8 cellular contexts compared by ENCODE assay signal in genomic region chr11:43579171-43579918, GRCh38.
A peak's percentile ranks its signal among the peaks of the same experiment; 100 is the strongest.
DNase-seq lines count a peak whose midpoint lies in the region; ATAC-seq, FAIRE-seq and TF ChIP-seq lines count a peak whose summit lies in the region.

No MANE protein-coding gene starts in this region.

- peaks cover 60 to 67% of the 10 kb centered on the region in 2 donors for H3K27me3 Mint-ChIP-seq in CD4-positive, alpha-beta memory T cell

- in situ Hi-C loops in GM12878 (cut with MboI), result no loop called here

- no peaks in the 10 kb centered on the region for H3F3A ChIP-seq in OCI-LY1 (ENCODE audit: insufficient read depth, low read length)

- H3K4me3 ChIP-seq in CD4-positive, alpha-beta memory T cell (ENCODE audit: low read length in 2 of 2), result peak overlapping the region in 1 of 2 donors; percentile 32
- H3K4me3 ChIP-seq in OCI-LY1 (ENCODE audit: low read depth, low read length, poor library complexity, severe bottlenecking) (peak overlapping the region; percentile 70), GM12878 (peak overlapping the region; percentile 58; the same call in 1 of the 2 replicates), keratinocyte (ENCODE audit: control insufficient read depth in 2 of 3, extremely low read depth in 1 of 3, insufficient read depth in 2 of 3, low read depth in 1 of 3, low read length in 3 of 3) (peak overlapping the region; percentile 44 to 71 (median 60))

- TF ChIP-seq RAD21 in GM12878 (IDR thresholded peaks at IDR 0.05; ENCODE audit: insufficient read depth, low read depth, low read length), result 0 out of 2 replicates have a peak, but pooled peaks have one; percentile 20

- peak overlapping the region; percentile 74 to 89 (median 78) for H3K4me3 Mint-ChIP-seq in CD4-positive, alpha-beta memory T cell

- dilution Hi-C loops in keratinocyte (cut with MboI; ENCODE audit: extremely low pct_ligation_motif_present, low sequenced_read_pairs), result no loop called here

- peak; percentile 73 for ATAC-seq in GM12878

- intact Hi-C loops in CD4-positive, alpha-beta memory T cell (cut with micrococcal nuclease), result no loop called here
- intact Hi-C loops in GM12878 (cut with micrococcal nuclease; ENCODE audit: unreplicated experiment), result loop anchor here (5.0 to 10.0 kb wide), 2 partner anchors 273 to 365 kb away; partner anchors contain the start of gene C11orf96

- H2AFZ ChIP-seq in OCI-LY1 (ENCODE audit: low read length) (no peak overlapping the region), GM12878 (ENCODE audit: control insufficient read depth, low read depth, low read length) (no peak overlapping the region), keratinocyte (ENCODE audit: control insufficient read depth, low read length) (peak overlapping the region; percentile 30)

- no peaks in the 10 kb centered on the region for H3K9me2 ChIP-seq in OCI-LY1 (ENCODE audit: low read depth, low read length)

- H3K9ac ChIP-seq in OCI-LY1 (ENCODE audit: low read length), result peak overlapping the region; percentile 43; the same call in 1 of the 2 replicates
- no peak overlapping the region for H3K9ac ChIP-seq in GM12878 (ENCODE audit: control insufficient read depth, insufficient read depth, low read length)
- peak overlapping the region; percentile 33 for H3K9ac ChIP-seq in keratinocyte (ENCODE audit: control insufficient read depth, extremely low read depth, insufficient read depth, low read length)

- H4K20me1 ChIP-seq in OCI-LY1 (ENCODE audit: insufficient read depth, low read length) (no peaks in the 10 kb centered on the region), GM12878 (ENCODE audit: control insufficient read depth, insufficient read depth) (no peaks in the 10 kb centered on the region), keratinocyte (ENCODE audit: control insufficient read depth, extremely low read depth, insufficient read depth, low read length) (no peaks in the 10 kb centered on the region)

- peaks cover 15% of the 10 kb centered on the region for H3K4me1 ChIP-seq in CD4-positive, alpha-beta memory T cell (ENCODE audit: insufficient read depth, low read length)
- H3K4me1 ChIP-seq in OCI-LY1 (ENCODE audit: insufficient read depth, low read length, severe bottlenecking) (peaks cover 6% of the 10 kb centered on the region), GM12878 (ENCODE audit: control insufficient read depth, insufficient read depth, low read length) (no peaks in the 10 kb centered on the region), keratinocyte (ENCODE audit: control insufficient read depth, extremely low read depth, insufficient read depth, low read length) (peaks cover 7% of the 10 kb centered on the region)

- H3K27ac Mint-ChIP-seq in CD4-positive, alpha-beta memory T cell, result no peak overlapping the region

- H3K36me3 Mint-ChIP-seq in CD4-positive, alpha-beta memory T cell, result no peaks in the 10 kb centered on the region

- no peaks in the 10 kb centered on the region for H3K9me3 ChIP-seq in CD4-positive, alpha-beta memory T cell (ENCODE audit: control insufficient read depth in 1 of 2, low read length in 2 of 2)
- no peaks in the 10 kb centered on the region for H3K9me3 ChIP-seq in OCI-LY1 (ENCODE audit: low read length)
- H3K9me3 ChIP-seq in GM12878 (replicated peaks; ENCODE audit: control insufficient read depth, insufficient read depth, low read length), result no peaks in the 10 kb centered on the region; the same call in 2 of the 3 replicates
- no peaks in the 10 kb centered on the region for H3K9me3 ChIP-seq in keratinocyte (ENCODE audit: control insufficient read depth, low read depth, low read length)

- H3K9me3 Mint-ChIP-seq in CD4-positive, alpha-beta memory T cell, result peaks cover 0 to 9% (median 4%) of the 10 kb centered on the region in 8 donors

- FAIRE-seq in GM12878 (lab: Jason Lieb, UNC) (no peak), keratinocyte (lab: Jason Lieb, UNC) (no peak)

- H3K4me1 Mint-ChIP-seq in CD4-positive, alpha-beta memory T cell, result peaks cover 26 to 61% (median 41%) of the 10 kb centered on the region in 4 donors

- CTCF ChIA-PET in CD4-positive, alpha-beta memory T cell (lab: Charles Lee; ENCODE audit: partially characterized antibody), result no interaction called here
- CTCF ChIA-PET in GM12878 (lab: Yijun Ruan, JAX), result no interaction called here

- no peak overlapping the region for H3K27ac ChIP-seq in CD4-positive, alpha-beta memory T cell (ENCODE audit: low read depth, low read length)
- H3K27ac ChIP-seq in OCI-LY1 (ENCODE audit: low read depth, low read length, poor library complexity, severe bottlenecking) (no peak overlapping the region), GM12878 (ENCODE audit: control insufficient read depth, insufficient read depth) (no peak overlapping the region), keratinocyte (ENCODE audit: control insufficient read depth, insufficient read depth, low read length) (no peak overlapping the region)

- POLR2A ChIA-PET in CD4-positive, alpha-beta memory T cell (lab: Charles Lee; ENCODE audit: partially characterized antibody), result no interaction called here
- POLR2A ChIA-PET in GM12878 (lab: Charles Lee), result no interaction called here

- RAD21 ChIA-PET in GM12878 (lab: Charles Lee; ENCODE audit: unreplicated experiment), result no interaction called here

- 1% methylated on average over 66 of the region's 83 CpGs for WGBS in GM12878 (ENCODE audit: insufficient coverage, insufficient replicate concordance, low lambda C conversion rate, missing lambda C conversion rate)

- TF ChIP-seq CTCF in OCI-LY1 (IDR thresholded peaks at IDR 0.05; ENCODE audit: low read length) (peak; percentile 27; the same call in 1 of the 2 replicates), GM12878 (IDR thresholded peaks at IDR 0.05 in 2 of 3, conservative IDR thresholded peaks at IDR 0.05 in 1 of 3; ENCODE audit: control insufficient read depth in 2 of 3, extremely low read depth in 1 of 3, insufficient read depth in 1 of 3, low read depth in 3 of 3, low read length in 3 of 3) (peak in 2 of 3 experiments; percentile 21 to 27; a peak in 3 of 6 replicates), keratinocyte (optimal IDR thresholded peaks at IDR 0.05 in 1 of 3, IDR thresholded peaks at IDR 0.05 in 1 of 3, conservative IDR thresholded peaks at IDR 0.05 in 1 of 3; ENCODE audit: extremely low read depth in 1 of 3, insufficient read depth in 2 of 3, low read length in 3 of 3) (peak; percentile 21 to 59 (median 50))

- DNase-seq in CD4-positive, alpha-beta memory T cell, result peak in 1 of 5 donors; percentile 5
- DNase-seq in H4 (ENCODE audit: low spot score), result peak; percentile 51
- DNase-seq in GM12878 (ENCODE audit: low read depth, low spot score), result no peak
- DNase-seq in keratinocyte (ENCODE audit: low read depth, low spot score), result no peak
- peak; percentile 43 to 52 for DNase-seq in stimulated activated CD4-positive, alpha-beta T cell treated with anti-CD3 and anti-CD28 coated beads, Interleukin-4, amount 100 ng/mL, for 48 hours (ENCODE audit: low read depth in 2 of 2)
- no peak for DNase-seq in HT-29 (ENCODE audit: low spot score)
- no peak for DNase-seq in NCI-H1092 (lab: John Stamatoyannopoulos, UW)

- H3K79me2 ChIP-seq in OCI-LY1 (ENCODE audit: insufficient read depth, low read length) (no peaks in the 10 kb centered on the region), GM12878 (ENCODE audit: control insufficient read depth, insufficient read depth, low read length) (no peaks in the 10 kb centered on the region), keratinocyte (ENCODE audit: control insufficient read depth, insufficient read depth, low read length) (no peaks in the 10 kb centered on the region)

- TF ChIP-seq EP300 in GM12878 (IDR thresholded peaks at IDR 0.05; ENCODE audit: borderline replicate concordance in 1 of 2, control insufficient read depth in 1 of 2, low read depth in 2 of 2, low read length in 2 of 2), result no peak

- H3K4me2 ChIP-seq in OCI-LY1 (ENCODE audit: low read length) (peak overlapping the region; percentile 69), GM12878 (ENCODE audit: control insufficient read depth, insufficient read depth) (peak overlapping the region; percentile 52), keratinocyte (ENCODE audit: control insufficient read depth, extremely low read depth, insufficient read depth, low read depth, low read length) (peak overlapping the region; percentile 77)

- SMC1A ChIA-PET in GM12878 (lab: Charles Lee; ENCODE audit: uncharacterized antibody, unreplicated experiment), result interaction anchor here (0.8 kb wide), 1 partner anchor 273 kb away, joined by 3 read pairs; no protein-coding TSS in a partner anchor

- no peak for TF ChIP-seq POLR2A in GM12878 (IDR thresholded peaks at IDR 0.05; ENCODE audit: low read depth, low read length)

- H3K36me3 ChIP-seq in CD4-positive, alpha-beta memory T cell (ENCODE audit: insufficient read depth, low read length), result no peaks in the 10 kb centered on the region
- no peaks in the 10 kb centered on the region for H3K36me3 ChIP-seq in OCI-LY1 (ENCODE audit: insufficient read depth, low read length)
- H3K36me3 ChIP-seq in GM12878 (ENCODE audit: control insufficient read depth in 2 of 2, insufficient read depth in 2 of 2, low read length in 1 of 2), result no peaks in the 10 kb centered on the region
- no peaks in the 10 kb centered on the region for H3K36me3 ChIP-seq in keratinocyte (ENCODE audit: control insufficient read depth in 2 of 2, extremely low read depth in 1 of 2, insufficient read depth in 2 of 2, low read length in 2 of 2)

- H3K27me3 ChIP-seq in CD4-positive, alpha-beta memory T cell (ENCODE audit: insufficient read depth, low read length), result peaks cover 65% of the 10 kb centered on the region
- no peaks in the 10 kb centered on the region; the same call in 1 of the 2 replicates for H3K27me3 ChIP-seq in OCI-LY1 (ENCODE audit: insufficient read depth, low read length)
- H3K27me3 ChIP-seq in GM12878 (replicated peaks in 1 of 2; ENCODE audit: control insufficient read depth in 2 of 2, insufficient read depth in 2 of 2, low read length in 1 of 2), result peaks cover 33 to 53% of the 10 kb centered on the region in 2 experiments
- peaks cover 98% of the 10 kb centered on the region for H3K27me3 ChIP-seq in keratinocyte (ENCODE audit: control insufficient read depth, extremely low read depth, insufficient read depth, low read length)

- H3K9me1 ChIP-seq in keratinocyte (ENCODE audit: control insufficient read depth, extremely low read depth, insufficient read depth, low read length), result no peaks in the 10 kb centered on the region

- no TSS peak for BruUV-seq in GM12878 (replicated peaks; lab: Mats Ljungman, UMichigan)

TF ChIP-seq in GM12878, 131 proteins besides CTCF, POLR2A, EP300 and RAD21 (continues in another document):
- no peak for TF ChIP-seq STAT3 (IDR thresholded peaks at IDR 0.05; ENCODE audit: low read depth, low read length)
- TF ChIP-seq RUNX3 (IDR thresholded peaks at IDR 0.05; ENCODE audit: low read length), result peak; percentile 16; the same call in 1 of the 2 replicates

Comparison
In these comparisons a context has a peak if more than half of its experiments do, and no peak if none do; other contexts are left out.
1. DNase-seq: peak in H4 (single experiment) and stimulated activated CD4-positive, alpha-beta T cell treated with anti-CD3 and anti-CD28 coated beads, Interleukin-4, amount 100 ng/mL, for 48 hours (2 of 2); none in GM12878 (single experiment), keratinocyte (single experiment), HT-29 (single experiment) and NCI-H1092 (single experiment).
2. Peak in every context shown above with its lines, with median percentiles within 50 percentile points of each other: H3K4me2 ChIP-seq and CTCF ChIP-seq.